5 cellular contexts compared by ENCODE assay signal in genomic region chr1:96969656-96970163, GRCh38.
"Had no signal": no experiment of that assay in that cellular context is flagged by ENCODE, and none has a peak within 500 bp of the region (broad histone marks: within the 10 kb centered on the region; RNA-seq: fewer than 3 reads in every experiment).

No MANE protein-coding gene starts in this region.

- H3K36me3 Mint-ChIP-seq: IgD-negative memory B cell had no signal

- H3K4me3 Mint-ChIP-seq: GM23338, H9, IgD-negative memory B cell had no signal

- H3K4me3 ChIP-seq: GM23338 had no signal

- ATAC-seq: GM23338, HepG2 had no signal

- H3K9me3 Mint-ChIP-seq: GM23338, H9, IgD-negative memory B cell had no signal

- H2AFZ ChIP-seq: GM23338 had no signal

- H3K4me2 ChIP-seq: GM23338 had no signal

- H3K27ac ChIP-seq: HL-60 had no signal

- H3K4me1 Mint-ChIP-seq: GM23338, H9 had no signal

- H3K27ac Mint-ChIP-seq: GM23338, H9, IgD-negative memory B cell had no signal

- DNase-seq: H9 had no signal
